9 cellular contexts compared by ENCODE assay signal in the genomic region with DNA sequence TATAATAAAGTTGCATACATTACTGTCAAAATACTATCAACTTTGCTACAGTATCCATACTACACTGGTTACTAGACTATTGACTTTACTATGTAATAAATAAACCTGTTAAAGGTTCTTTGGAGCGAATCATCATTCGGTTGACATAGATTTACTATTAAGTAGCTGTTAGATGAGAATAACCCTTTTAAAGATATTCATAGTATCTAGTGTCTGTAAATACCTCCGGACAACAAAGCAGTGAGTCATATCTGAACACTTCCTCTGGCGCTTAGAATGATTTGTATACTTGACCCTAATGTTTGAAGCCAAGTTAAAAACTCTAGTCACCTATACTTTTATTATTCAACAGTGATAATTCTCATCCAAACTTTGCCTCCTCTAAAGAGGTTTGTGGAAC.
DNase-seq lines count a peak whose midpoint lies in the region; ATAC-seq, FAIRE-seq and TF ChIP-seq lines count a peak whose summit lies in the region.
"Had no signal": no experiment of that assay in that cellular context is flagged by ENCODE, and none has a peak within 500 bp of the region (broad histone marks: within the 10 kb centered on the region; RNA-seq: fewer than 3 reads in every experiment).

No MANE protein-coding gene starts in this region.

- H3K27ac Mint-ChIP-seq in activated naive CD4-positive, alpha-beta T cell treated with anti-CD3 and anti-CD28 coated beads, Interleukin-2, amount 50 U/mL, for 72 hours, result no peak overlapping the region
- no peak overlapping the region for H3K27ac Mint-ChIP-seq in activated CD4-positive, alpha-beta T cell treated with anti-CD3 and anti-CD28 coated beads, Interleukin-2, amount 10 ng/mL, durations not matched to agents 24 days and 14 days
- H3K27ac Mint-ChIP-seq: B cell had no signal

- POLR2A ChIA-PET in BJ (lab: Charles Lee), result interaction anchor here (0.6 kb wide), 1 partner anchor 930 kb away, joined by 4 read pairs; no protein-coding TSS in a partner anchor

- H3K9me3 Mint-ChIP-seq in activated naive CD4-positive, alpha-beta T cell treated with anti-CD3 and anti-CD28 coated beads, Interleukin-2, amount 50 U/mL, for 72 hours, result no peaks in the 10 kb centered on the region
- H3K9me3 Mint-ChIP-seq in activated CD4-positive, alpha-beta T cell treated with anti-CD3 and anti-CD28 coated beads, Interleukin-2, amount 10 ng/mL, durations not matched to agents 24 days and 14 days, result no peaks in the 10 kb centered on the region

- DNase-seq in BJ (ENCODE audit: low read depth) (peak; percentile 37), HTR-8/SVneo (ENCODE audit: insufficient read length, low spot score) (peak; percentile 30), epithelial cell of esophagus (ENCODE audit: low read depth) (peak; percentile 54)
- no peak for DNase-seq in activated naive CD4-positive, alpha-beta T cell treated with anti-CD3 and anti-CD28 coated beads, Interleukin-2, amount 50 U/mL, for 72 hours (ENCODE audit: low spot score in 2 of 2)
- DNase-seq in activated CD4-positive, alpha-beta T cell treated with anti-CD3 and anti-CD28 coated beads, Interleukin-2, amount 10 ng/mL, durations not matched to agents 24 days and 14 days, result no peak

- H3K27me3 ChIP-seq in BJ (ENCODE audit: control insufficient read depth, insufficient read depth, low read length), result no peaks in the 10 kb centered on the region

- no peak for FAIRE-seq in HTR-8/SVneo (lab: Jason Lieb, UNC)

- ATAC-seq in GM21786 (IDR thresholded peaks at IDR 0.05; ENCODE audit: unreplicated experiment), result peak; percentile 68
- no peak for ATAC-seq in GM21723 (IDR thresholded peaks at IDR 0.05; ENCODE audit: unreplicated experiment)
- ATAC-seq in HG03457 (IDR thresholded peaks at IDR 0.05; ENCODE audit: unreplicated experiment), result no peak
- ATAC-seq in activated naive CD4-positive, alpha-beta T cell treated with anti-CD3 and anti-CD28 coated beads, Interleukin-2, amount 50 U/mL, for 72 hours, result no peak

- no peaks in the 10 kb centered on the region for H3K4me1 Mint-ChIP-seq in activated CD4-positive, alpha-beta T cell treated with anti-CD3 and anti-CD28 coated beads, Interleukin-2, amount 10 ng/mL, durations not matched to agents 24 days and 14 days
- H3K4me1 Mint-ChIP-seq: B cell had no signal

- CTCF ChIA-PET in BJ (lab: Yijun Ruan, JAX), result no interaction called here

- H3K27me3 Mint-ChIP-seq in activated CD4-positive, alpha-beta T cell treated with anti-CD3 and anti-CD28 coated beads, Interleukin-2, amount 10 ng/mL, durations not matched to agents 24 days and 14 days, result no peaks in the 10 kb centered on the region
- H3K27me3 Mint-ChIP-seq: B cell had no signal

- intact Hi-C loops in activated CD4-positive, alpha-beta T cell treated with anti-CD3 and anti-CD28 coated beads, Interleukin-2, amount 10 ng/mL, durations not matched to agents 24 days and 14 days (cut with micrococcal nuclease), result no loop called here

- TF ChIP-seq CTCF in BJ (IDR thresholded peaks at IDR 0.05; ENCODE audit: insufficient read depth, low read depth, low read length), result no peak
- no peak for TF ChIP-seq CTCF in epithelial cell of esophagus (IDR thresholded peaks at IDR 0.05; ENCODE audit: insufficient read depth, low read depth, low read length, missing control alignments)

- no peaks in the 10 kb centered on the region for H3K36me3 ChIP-seq in BJ (ENCODE audit: control insufficient read depth, insufficient read depth, low read length)

- no peaks in the 10 kb centered on the region for H3K36me3 Mint-ChIP-seq in activated naive CD4-positive, alpha-beta T cell treated with anti-CD3 and anti-CD28 coated beads, Interleukin-2, amount 50 U/mL, for 72 hours
- no peaks in the 10 kb centered on the region for H3K36me3 Mint-ChIP-seq in activated CD4-positive, alpha-beta T cell treated with anti-CD3 and anti-CD28 coated beads, Interleukin-2, amount 10 ng/mL, durations not matched to agents 24 days and 14 days (ENCODE audit: low read depth)

- H3K4me3 Mint-ChIP-seq in activated CD4-positive, alpha-beta T cell treated with anti-CD3 and anti-CD28 coated beads, Interleukin-2, amount 10 ng/mL, durations not matched to agents 24 days and 14 days, result no peak overlapping the region
- H3K4me3 Mint-ChIP-seq: B cell had no signal

- H3K4me3 ChIP-seq in BJ (ENCODE audit: low read depth, low read length), result no peak overlapping the region
- H3K4me3 ChIP-seq in epithelial cell of esophagus (ENCODE audit: low read length), result no peak overlapping the region

Comparison
In these comparisons a context has a peak if more than half of its experiments do, and no peak if none do; other contexts are left out.
1. DNase-seq: peak in BJ (single experiment), HTR-8/SVneo (single experiment) and epithelial cell of esophagus (single experiment); none in activated naive CD4-positive, alpha-beta T cell treated with anti-CD3 and anti-CD28 coated beads, Interleukin-2, amount 50 U/mL, for 72 hours (0 of 2) and activated CD4-positive, alpha-beta T cell treated with anti-CD3 and anti-CD28 coated beads, Interleukin-2, amount 10 ng/mL, durations not matched to agents 24 days and 14 days (single experiment).